Comparison of ENCODE assay signal across 11 cellular contexts in the genomic region with DNA sequence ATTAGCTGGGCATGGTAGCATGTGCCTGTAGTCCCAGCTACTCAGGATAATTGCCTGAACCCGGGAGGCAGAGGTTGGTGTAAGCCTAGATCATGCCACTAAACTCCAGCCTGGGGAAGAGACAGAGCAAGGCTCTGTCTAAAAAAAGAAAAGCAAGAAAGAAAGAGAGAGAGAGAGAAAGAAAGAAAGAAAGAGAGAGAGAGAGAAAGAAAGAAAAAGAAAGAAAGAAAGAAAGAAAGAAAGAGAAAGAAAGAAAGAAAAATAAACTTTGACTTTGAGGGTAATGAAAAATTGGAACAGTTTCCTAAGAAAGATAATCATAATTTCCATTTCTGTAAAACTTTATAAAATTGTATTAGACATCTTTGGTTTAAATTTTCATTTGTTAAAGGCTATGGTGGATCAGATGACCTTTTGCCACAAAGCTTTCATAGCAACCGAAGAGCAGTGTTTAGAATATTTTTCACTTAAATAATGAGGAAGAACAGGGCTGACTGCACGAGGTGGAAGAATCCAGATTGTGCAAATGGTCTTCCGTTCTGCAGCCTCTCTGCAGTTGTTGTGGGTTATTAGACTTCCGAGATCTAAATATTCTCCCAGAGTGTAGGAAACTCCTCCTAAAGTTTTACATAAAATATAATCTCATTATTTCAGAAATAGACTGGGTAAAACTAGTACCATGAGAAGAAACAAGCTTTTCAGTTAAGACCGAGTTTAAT. TPM values are rescaled to one million over a fixed set of nuclear protein-coding genes. Genes with fewer than 3 reads are reported as not detected.
DNase-seq lines count a peak whose midpoint lies in the region; ATAC-seq and TF ChIP-seq lines count a peak whose summit lies in the region.
"Had no signal": no experiment of that assay in that cellular context is flagged by ENCODE, and none has a peak within 500 bp of the region (broad histone marks: within the 10 kb centered on the region; RNA-seq: fewer than 3 reads in every experiment).

No MANE protein-coding gene starts in this region.

- TF ChIP-seq RAD21 in SK-N-SH (IDR thresholded peaks at IDR 0.05; ENCODE audit: low read length), result no peak

- H4K20me1 ChIP-seq in SK-N-SH (ENCODE audit: insufficient read depth), result no peaks in the 10 kb centered on the region

- no peak for TF ChIP-seq EP300 in SK-N-SH (IDR thresholded peaks at IDR 0.05; ENCODE audit: borderline replicate concordance in 1 of 2, low read depth in 1 of 2, low read length in 1 of 2)

- H3K9me3 ChIP-seq in SK-N-SH (no peaks in the 10 kb centered on the region), skeletal muscle tissue (ENCODE audit: control insufficient read depth in 3 of 3, low read length in 3 of 3) (no peaks in the 10 kb centered on the region)

- ATAC-seq in SK-N-SH treated with all-trans-retinoic acid at 6 μM for 48 hours (no peak; the same call in 2 of the 3 replicates), GM21360 (IDR thresholded peaks at IDR 0.05; ENCODE audit: unreplicated experiment) (no peak)
- ATAC-seq in activated T-helper 17 cell treated with anti-CD3 and anti-CD28 coated beads, Interleukin-2, amount 50 U/mL, for 72 hours (replicated peaks), result no peak

- DNase-seq in SK-N-SH (no peak), NOMO-1 (lab: John Stamatoyannopoulos, UW; ENCODE audit: unreplicated experiment in 2 of 2) (peak; percentile 81 to 90), kidney glomerular epithelial cell (lab: John Stamatoyannopoulos, UW) (no peak)
- DNase-seq: 8988T, islet precursor cell, NCI-H69 had no signal

- H3K79me2 ChIP-seq in SK-N-SH (ENCODE audit: insufficient read depth), result 0 out of 2 replicates have a peak, but pooled peaks cover 3% of the 10 kb centered on the region

- H3K27ac Mint-ChIP-seq in dendritic cell treated with granulocyte-macrophage colony-stimulating factor and Interleukin-4, amounts not matched to agents 40 ng/mL and 50 ng/mL, for 4 days, result peak overlapping the region; percentile 98
- H3K27ac Mint-ChIP-seq in activated T-helper 17 cell treated with anti-CD3 and anti-CD28 coated beads, Interleukin-2, amount 50 U/mL, for 72 hours, result no peak overlapping the region

- no peak overlapping the region for H3K4me2 ChIP-seq in SK-N-SH

- H3K9me2 ChIP-seq in SK-N-SH, result no peaks in the 10 kb centered on the region

- no peaks in the 10 kb centered on the region for H3K9me3 Mint-ChIP-seq in dendritic cell treated with granulocyte-macrophage colony-stimulating factor and Interleukin-4, amounts not matched to agents 40 ng/mL and 50 ng/mL, for 4 days
- H3K9me3 Mint-ChIP-seq in activated T-helper 17 cell treated with anti-CD3 and anti-CD28 coated beads, Interleukin-2, amount 50 U/mL, for 72 hours, result no peaks in the 10 kb centered on the region

- peaks cover 81% of the 10 kb centered on the region for H3K4me1 Mint-ChIP-seq in dendritic cell treated with granulocyte-macrophage colony-stimulating factor and Interleukin-4, amounts not matched to agents 40 ng/mL and 50 ng/mL, for 4 days (ENCODE audit: low read depth)
- peaks cover 10% of the 10 kb centered on the region for H3K4me1 Mint-ChIP-seq in activated T-helper 17 cell treated with anti-CD3 and anti-CD28 coated beads, Interleukin-2, amount 50 U/mL, for 72 hours

- H3K36me3 ChIP-seq in SK-N-SH (replicated peaks in 1 of 2; ENCODE audit: control insufficient read depth in 1 of 2, insufficient read depth in 2 of 2, low read length in 1 of 2) (no peaks in the 10 kb centered on the region), skeletal muscle tissue (ENCODE audit: control insufficient read depth in 3 of 3, insufficient read depth in 3 of 3, low read length in 3 of 3) (no peaks in the 10 kb centered on the region)

- POLR2A ChIA-PET in SK-N-SH (lab: Yijun Ruan, JAX), result no interaction called here

- peaks cover 33% of the 10 kb centered on the region for H3F3A ChIP-seq in SK-N-SH (replicated peaks; ENCODE audit: insufficient read depth)

- H3K27ac ChIP-seq in SK-N-SH (ENCODE audit: low read depth in 2 of 2, low read length in 1 of 2) (no peak overlapping the region), skeletal muscle tissue (ENCODE audit: low read depth, low read length) (peak overlapping the region; percentile 37)

- CTCF ChIA-PET in SK-N-SH (lab: Yijun Ruan, JAX), result interaction anchor here (1.0 kb wide), 1 partner anchor 19 kb away, joined by 3 read pairs; no protein-coding TSS in a partner anchor

- no peaks in the 10 kb centered on the region for H3K27me3 Mint-ChIP-seq in dendritic cell treated with granulocyte-macrophage colony-stimulating factor and Interleukin-4, amounts not matched to agents 40 ng/mL and 50 ng/mL, for 4 days
- peaks cover 4% of the 10 kb centered on the region for H3K27me3 Mint-ChIP-seq in activated T-helper 17 cell treated with anti-CD3 and anti-CD28 coated beads, Interleukin-2, amount 50 U/mL, for 72 hours

- no peak for TF ChIP-seq CTCF in SK-N-SH (IDR thresholded peaks at IDR 0.05)

- peaks cover 77% of the 10 kb centered on the region for H3K36me3 Mint-ChIP-seq in dendritic cell treated with granulocyte-macrophage colony-stimulating factor and Interleukin-4, amounts not matched to agents 40 ng/mL and 50 ng/mL, for 4 days (ENCODE audit: low read depth)
- no peaks in the 10 kb centered on the region for H3K36me3 Mint-ChIP-seq in activated T-helper 17 cell treated with anti-CD3 and anti-CD28 coated beads, Interleukin-2, amount 50 U/mL, for 72 hours (ENCODE audit: low read depth)

- H3K4me3 ChIP-seq in SK-N-SH (ENCODE audit: low read depth in 2 of 2, low read length in 1 of 2) (no peak overlapping the region), skeletal muscle tissue (ENCODE audit: low read length in 3 of 3) (no peak overlapping the region)

- no peak overlapping the region for H3K9ac ChIP-seq in SK-N-SH
- no peak overlapping the region for H3K9ac ChIP-seq in skeletal muscle tissue (ENCODE audit: low read depth in 1 of 3, low read length in 3 of 3)

- 0 out of 2 replicates have a peak overlapping the region, but pooled peaks have one; percentile 56 for H2AFZ ChIP-seq in SK-N-SH (ENCODE audit: low read depth)

- H3K4me3 Mint-ChIP-seq in dendritic cell treated with granulocyte-macrophage colony-stimulating factor and Interleukin-4, amounts not matched to agents 40 ng/mL and 50 ng/mL, for 4 days, result peak overlapping the region; percentile 61
- H3K4me3 Mint-ChIP-seq in activated T-helper 17 cell treated with anti-CD3 and anti-CD28 coated beads, Interleukin-2, amount 50 U/mL, for 72 hours, result no peak overlapping the region

- H3K27me3 ChIP-seq in SK-N-SH (ENCODE audit: insufficient read depth) (no peaks in the 10 kb centered on the region), skeletal muscle tissue (ENCODE audit: control insufficient read depth in 3 of 3, insufficient read depth in 3 of 3, low read length in 3 of 3) (no peaks in the 10 kb centered on the region)

- H3K4me1 ChIP-seq in SK-N-SH (ENCODE audit: control insufficient read depth in 1 of 2, insufficient read depth in 2 of 2, low read depth in 1 of 2, low read length in 1 of 2) (peaks cover 0 to 7% of the 10 kb centered on the region in 2 experiments; a peak in 1 of 4 replicates), skeletal muscle tissue (ENCODE audit: control insufficient read depth in 3 of 3, insufficient read depth in 3 of 3, low read length in 3 of 3) (peaks cover 5 to 6% (median 5%) of the 10 kb centered on the region in 3 donors)

- intact Hi-C loops in dendritic cell treated with granulocyte-macrophage colony-stimulating factor and Interleukin-4, amounts not matched to agents 40 ng/mL and 50 ng/mL, for 4 days (cut with micrococcal nuclease), result no loop called here

- WGBS in SK-N-SH (ENCODE audit: low lambda C conversion rate), result 64% methylated on average over 6 of the region's 6 CpGs

TF ChIP-seq in SK-N-SH, 30 proteins besides CTCF, POLR2A, EP300 and RAD21:
- TF ChIP-seq MXI1 (IDR thresholded peaks at IDR 0.05; ENCODE audit: low read depth, low read length), result no peak
- no peak for TF ChIP-seq SMC3 (IDR thresholded peaks at IDR 0.05; ENCODE audit: low read depth, low read length)
- TF ChIP-seq RXRA (IDR thresholded peaks at IDR 0.05; ENCODE audit: borderline replicate concordance, low read depth), result no peak
- TF ChIP-seq, protein P1, sequence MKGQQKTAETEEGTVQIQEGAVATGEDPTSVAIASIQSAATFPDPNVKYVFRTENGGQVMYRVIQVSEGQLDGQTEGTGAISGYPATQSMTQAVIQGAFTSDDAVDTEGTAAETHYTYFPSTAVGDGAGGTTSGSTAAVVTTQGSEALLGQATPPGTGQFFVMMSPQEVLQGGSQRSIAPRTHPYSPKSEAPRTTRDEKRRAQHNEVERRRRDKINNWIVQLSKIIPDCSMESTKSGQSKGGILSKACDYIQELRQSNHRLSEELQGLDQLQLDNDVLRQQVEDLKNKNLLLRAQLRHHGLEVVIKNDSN (IDR thresholded peaks at IDR 0.05; ENCODE audit: borderline replicate concordance, low read depth), result no peak
- TF ChIP-seq TAF1 (IDR thresholded peaks at IDR 0.05; ENCODE audit: borderline replicate concordance, low read depth, low read length), result no peak

TF ChIP-seq in SK-N-SH treated with all-trans-retinoic acid at 6 μM for 48 hours, 23 proteins besides CTCF, POLR2A, EP300 and RAD21 (continues in another document):
- TF ChIP-seq ISL1 (CRISPR knock-in tag; IDR thresholded peaks at IDR 0.05), result no peak
- TF ChIP-seq GLIS3 (CRISPR knock-in tag; IDR thresholded peaks at IDR 0.05), result no peak
- TF ChIP-seq CSRNP3 (CRISPR knock-in tag; IDR thresholded peaks at IDR 0.05), result no peak
- TF ChIP-seq SNAI2 (CRISPR knock-in tag; IDR thresholded peaks at IDR 0.05), result no peak
- TF ChIP-seq ZNF8 (CRISPR knock-in tag; IDR thresholded peaks at IDR 0.05), result no peak
- no peak for TF ChIP-seq ZC3H10 (CRISPR knock-in tag; IDR thresholded peaks at IDR 0.05)
- TF ChIP-seq CSDC2 (CRISPR knock-in tag; IDR thresholded peaks at IDR 0.05), result no peak
- TF ChIP-seq ZFP30 (CRISPR knock-in tag; IDR thresholded peaks at IDR 0.05), result no peak
- TF ChIP-seq RARB (CRISPR knock-in tag; IDR thresholded peaks at IDR 0.05), result no peak
- no peak for TF ChIP-seq TOX (CRISPR knock-in tag; IDR thresholded peaks at IDR 0.05; ENCODE audit: borderline replicate concordance)

RNA-seq across cellular contexts. Expression of gene RBM47, which starts 55.9 kb away (rescaled TPM):
- polyA plus RNA-seq in SK-N-SH (2012; rRNA removed), result 4.7 and 6.8 TPM in 2 replicates
- 3.9 and 4.6 TPM in 2 replicates for polyA plus RNA-seq in SK-N-SH (2012; cell fraction: cytosol; rRNA removed)
- polyA plus RNA-seq in SK-N-SH (2012; cell fraction: nucleus; rRNA removed), result 4.1 and 7.9 TPM in 2 replicates
- total RNA-seq in skeletal muscle tissue, result 2.6 TPM
- total RNA-seq in activated T-helper 17 cell treated with anti-CD3 and anti-CD28 coated beads, Interleukin-2, amount 50 U/mL, for 72 hours, result under 1 TPM; 0.22 to 0.48 TPM

Comparison
In these comparisons a context has a peak if more than half of its experiments do, and no peak if none do; other contexts are left out.
1. DNase-seq: peak in NOMO-1 (2 of 2); none in SK-N-SH (single experiment) and kidney glomerular epithelial cell (single experiment).